In genomic region chr6:147347882-147348214, GRCh38 we compare ENCODE assay signal across 19 cellular contexts.
DNase-seq lines count a peak whose midpoint lies in the region; FAIRE-seq and TF ChIP-seq lines count a peak whose summit lies in the region.
"Had no signal": no experiment of that assay in that cellular context is flagged by ENCODE, and none has a peak within 500 bp of the region (broad histone marks: within the 10 kb centered on the region; RNA-seq: fewer than 3 reads in every experiment).

No MANE protein-coding gene starts in this region.

- no peak for TF ChIP-seq POLR2A in suprapubic skin (IDR thresholded peaks at IDR 0.05)

- FAIRE-seq in G401.6 (lab: Jason Lieb, UNC) (peak; percentile 40), colon (lab: Jason Lieb, UNC) (peak; percentile 55), small intestine (lab: Jason Lieb, UNC) (peak; percentile 10)
- FAIRE-seq: A549, D721Med, GM12891 had no signal

- H3K4me3 ChIP-seq in small intestine (ENCODE audit: low read depth in 1 of 2, low read length in 2 of 2) (no peak overlapping the region), suprapubic skin (no peak overlapping the region)
- H3K4me3 ChIP-seq: A549; BLaER1 treated with 17β-estradiol and CSF1 and Interleukin-3, amounts not matched to agents 10 nM and 100 nM had no signal

- no peaks in the 10 kb centered on the region for H3K9me3 ChIP-seq in small intestine (ENCODE audit: control insufficient read depth, low read depth)
- H3K9me3 ChIP-seq in suprapubic skin, result no peaks in the 10 kb centered on the region
- H3K9me3 ChIP-seq: A549; BLaER1 treated with 17β-estradiol and CSF1 and Interleukin-3, amounts not matched to agents 10 nM and 100 nM; Caco-2 had no signal

- no peak for DNase-seq in small intestine
- DNase-seq in RPMI8226, result no peak
- no peak for DNase-seq in putamen (ENCODE audit: low spot score)
- no peak for DNase-seq in suprapubic skin (ENCODE audit: low spot score in 2 of 2)
- DNase-seq: 8988T; AML-193; Caco-2; Calu3; CD4-positive, alpha-beta T cell; CD8-positive, alpha-beta T cell; DMS79 treated with DMSO at 0.1 percent for 48 hours; GF-D8 had no signal

- no peak for TF ChIP-seq CTCF in suprapubic skin (IDR thresholded peaks at IDR 0.05)

- H3K36me3 ChIP-seq in small intestine (ENCODE audit: control insufficient read depth in 2 of 2, insufficient read depth in 2 of 2, low read length in 2 of 2), result peaks cover 0 to 5% of the 10 kb centered on the region in 2 donors
- H3K36me3 ChIP-seq in suprapubic skin, result peaks cover 9% of the 10 kb centered on the region

- no peak for TF ChIP-seq EP300 in suprapubic skin (IDR thresholded peaks at IDR 0.05)

- H3K27me3 ChIP-seq in small intestine (ENCODE audit: control insufficient read depth in 2 of 2, insufficient read depth in 2 of 2, low read length in 2 of 2), result no peaks in the 10 kb centered on the region
- H3K27me3 ChIP-seq in suprapubic skin, result no peaks in the 10 kb centered on the region
- H3K27me3 ChIP-seq: BLaER1 treated with 17β-estradiol and CSF1 and Interleukin-3, amounts not matched to agents 10 nM and 100 nM had no signal

- no peaks in the 10 kb centered on the region for H3K4me1 ChIP-seq in small intestine (ENCODE audit: control insufficient read depth in 2 of 2, insufficient read depth in 1 of 2, low read depth in 1 of 2, low read length in 1 of 2)
- H3K4me1 ChIP-seq in suprapubic skin, result no peaks in the 10 kb centered on the region
- H3K4me1 ChIP-seq: A549; BLaER1 treated with 17β-estradiol and CSF1 and Interleukin-3, amounts not matched to agents 10 nM and 100 nM; Caco-2 had no signal

- no peak overlapping the region for H3K27ac ChIP-seq in small intestine (ENCODE audit: low read depth in 1 of 2, low read length in 1 of 2)
- no peak overlapping the region for H3K27ac ChIP-seq in suprapubic skin
- H3K27ac ChIP-seq: A549; BLaER1 treated with 17β-estradiol and CSF1 and Interleukin-3, amounts not matched to agents 10 nM and 100 nM; C4-2B had no signal
